Comparison of ENCODE assay signal across 20 cellular contexts in genomic region chr5:447501-447900, GRCh38. TPM values are rescaled to one million over a fixed set of nuclear protein-coding genes. Genes with fewer than 3 reads are reported as not detected.
DNase-seq lines count a peak whose midpoint lies in the region; ATAC-seq, FAIRE-seq and TF ChIP-seq lines count a peak whose summit lies in the region.
"Had no signal": no experiment of that assay in that cellular context is flagged by ENCODE, and none has a peak within 500 bp of the region (broad histone marks: within the 10 kb centered on the region; RNA-seq: fewer than 3 reads in every experiment).

No MANE protein-coding gene starts in this region.

- TF ChIP-seq POLR2A in suprapubic skin (IDR thresholded peaks at IDR 0.05), result no peak

- H3K79me2 ChIP-seq in astrocyte (ENCODE audit: insufficient read depth, low read length), result peaks cover 65% of the 10 kb centered on the region

- H3K27me3 ChIP-seq in astrocyte (ENCODE audit: insufficient read depth, low read length) (no peaks in the 10 kb centered on the region), suprapubic skin (no peaks in the 10 kb centered on the region), Caco-2 (replicated peaks; ENCODE audit: control insufficient read depth, insufficient read depth, low read length) (no peaks in the 10 kb centered on the region)
- H3K27me3 ChIP-seq: cardiac muscle cell, gastrocnemius medialis had no signal

- no peak for ATAC-seq in left lobe of liver
- ATAC-seq in GM19035 (IDR thresholded peaks at IDR 0.05; ENCODE audit: unreplicated experiment), result no peak
- no peak for ATAC-seq in HG02678 (IDR thresholded peaks at IDR 0.05; ENCODE audit: unreplicated experiment)
- ATAC-seq: activated T-cell treated with anti-CD3 and anti-CD28 coated beads, Interleukin-2, amount 50 U/mL, for 72 hours; gastrocnemius medialis; psoas muscle had no signal

- H3K27ac Mint-ChIP-seq in astrocyte (ENCODE audit: unreplicated experiment) (no peak overlapping the region), Caco-2 (ENCODE audit: unreplicated experiment) (no peak overlapping the region)

- peak overlapping the region; percentile 28 for H3K4me3 Mint-ChIP-seq in astrocyte (ENCODE audit: unreplicated experiment)
- no peak overlapping the region for H3K4me3 Mint-ChIP-seq in Caco-2 (ENCODE audit: unreplicated experiment)
- H3K4me3 Mint-ChIP-seq: activated T-cell treated with anti-CD3 and anti-CD28 coated beads, Interleukin-2, amount 50 U/mL, for 72 hours had no signal

- no peak for TF ChIP-seq EP300 in suprapubic skin (IDR thresholded peaks at IDR 0.05)

- WGBS in suprapubic skin, result 86% methylated on average over 13 of the region's 21 CpGs

- no TSS peak for BruUV-seq in Caco-2 (replicated peaks; lab: Mats Ljungman, UMichigan)

- H3K4me1 ChIP-seq in astrocyte (ENCODE audit: insufficient read depth, low read length) (peaks cover 9% of the 10 kb centered on the region), suprapubic skin (peaks cover 30% of the 10 kb centered on the region), Caco-2 (no peaks in the 10 kb centered on the region)

- H4K20me1 ChIP-seq in astrocyte (ENCODE audit: insufficient read depth, low read length), result peaks cover 44% of the 10 kb centered on the region

- no peak for FAIRE-seq in astrocyte (lab: Jason Lieb, UNC)
- FAIRE-seq: A204.1, D721Med had no signal

- H3K27ac ChIP-seq in astrocyte (ENCODE audit: low read depth, low read length) (no peak overlapping the region), suprapubic skin (no peak overlapping the region)
- H3K27ac ChIP-seq: cardiac muscle cell, gastrocnemius medialis, psoas muscle had no signal

- no peak overlapping the region for H2AFZ ChIP-seq in astrocyte (ENCODE audit: low read depth, low read length)

- intact Hi-C loops in Caco-2 (cut with micrococcal nuclease; ENCODE audit: unreplicated experiment), result loop anchor here (10.0 kb wide), 1 partner anchor 167 kb away; the partner anchor contains the start of gene CEP72

- peaks cover 33% of the 10 kb centered on the region for H3K36me3 ChIP-seq in astrocyte (ENCODE audit: insufficient read depth, low read length)
- H3K36me3 ChIP-seq in suprapubic skin, result peaks cover 53% of the 10 kb centered on the region
- H3K36me3 ChIP-seq in Caco-2 (ENCODE audit: control insufficient read depth, insufficient read depth, low read length), result peaks cover 10% of the 10 kb centered on the region

- no peak overlapping the region for H3K4me2 ChIP-seq in astrocyte (ENCODE audit: low read length)
- H3K4me2 ChIP-seq: SK-N-SH had no signal

- H3K4me3 ChIP-seq in astrocyte (ENCODE audit: insufficient read depth, low read depth, low read length), result no peak overlapping the region
- no peak overlapping the region for H3K4me3 ChIP-seq in suprapubic skin
- H3K4me3 ChIP-seq in Caco-2 (ENCODE audit: low read depth, low read length), result no peak overlapping the region
- H3K4me3 ChIP-seq: cardiac muscle cell, gastrocnemius medialis, psoas muscle had no signal

- POLR2A ChIA-PET in Caco-2 (lab: Charles Lee), result no interaction called here

- H3K9me3 ChIP-seq in astrocyte (ENCODE audit: insufficient read depth, low read depth, low read length) (no peaks in the 10 kb centered on the region), suprapubic skin (peaks cover 12% of the 10 kb centered on the region), Caco-2 (peaks cover 5% of the 10 kb centered on the region; the same call in 1 of the 2 replicates)

- TF ChIP-seq CTCF in astrocyte (IDR thresholded peaks at IDR 0.05; ENCODE audit: insufficient read depth, low read depth, low read length), result no peak
- TF ChIP-seq CTCF in suprapubic skin (IDR thresholded peaks at IDR 0.05), result no peak
- TF ChIP-seq CTCF in Caco-2 (IDR thresholded peaks at IDR 0.05; ENCODE audit: insufficient read depth in 1 of 2, low read depth in 1 of 2, low read length in 1 of 2, severe bottlenecking in 1 of 2, unreplicated experiment in 1 of 2), result no peak

- no peaks in the 10 kb centered on the region for H3K27me3 Mint-ChIP-seq in astrocyte (ENCODE audit: low read depth, unreplicated experiment)
- no peaks in the 10 kb centered on the region for H3K27me3 Mint-ChIP-seq in Caco-2 (ENCODE audit: insufficient read depth, unreplicated experiment)

- peaks cover 30% of the 10 kb centered on the region for H3K36me3 Mint-ChIP-seq in astrocyte (ENCODE audit: low read depth, unreplicated experiment)
- H3K36me3 Mint-ChIP-seq in Caco-2 (ENCODE audit: insufficient read depth, unreplicated experiment), result peaks cover 60% of the 10 kb centered on the region

- H3K4me1 Mint-ChIP-seq in astrocyte (ENCODE audit: low read depth, unreplicated experiment) (peaks cover 6% of the 10 kb centered on the region), Caco-2 (ENCODE audit: low read depth, unreplicated experiment) (no peaks in the 10 kb centered on the region)

- H3K9ac ChIP-seq in astrocyte (ENCODE audit: low read length), result no peak overlapping the region
- H3K9ac ChIP-seq: SK-N-SH had no signal

- CTCF ChIA-PET in Caco-2 (lab: Charles Lee), result interaction anchor here (0.7 to 2.0 kb wide), 10 partner anchors 11 to 259 kb away, joined by 3 to 10 read pairs (median 5); no protein-coding TSS in a partner anchor

- peak; percentile 47 for DNase-seq in activated effector memory CD4-positive, alpha-beta T cell treated with anti-CD3 and anti-CD28 coated beads, Interleukin-2, amount 50 U/mL, for 16 hours
- DNase-seq in activated effector memory CD4-positive, alpha-beta T cell treated with Interleukin-2 at 50 U/mL for 16 hours, result no peak
- DNase-seq in astrocyte (ENCODE audit: low read depth) (no peak), left lobe of liver (ENCODE audit: low spot score) (peak; percentile 38), suprapubic skin (ENCODE audit: low spot score in 2 of 2) (peak; percentile 40 to 70), Caco-2 (no peak)
- DNase-seq: activated CD4-positive, alpha-beta T cell treated with anti-CD3 and anti-CD28 coated beads for 1 hour; activated CD8-positive, alpha-beta memory T cell treated with anti-CD3 and anti-CD28 coated beads for 24 hours; activated T-cell treated with anti-CD3 and anti-CD28 coated beads, Interleukin-2, amount 50 U/mL, for 72 hours; gastrocnemius medialis; NCI-H1092; stimulated activated CD4-positive, alpha-beta T cell treated with anti-CD3 and anti-CD28 coated beads, Interleukin-4, amount 100 ng/mL, for 4 hours; T1000 had no signal

- H3K9me3 Mint-ChIP-seq in astrocyte (ENCODE audit: unreplicated experiment) (peaks cover 3% of the 10 kb centered on the region), Caco-2 (ENCODE audit: unreplicated experiment) (peaks cover 11% of the 10 kb centered on the region)

RNA-seq across cellular contexts. Expression of gene EXOC3, which starts 4.5 kb away (rescaled TPM):
- total RNA-seq in astrocyte (36.7 and 37.9 TPM in 2 replicates), left lobe of liver (25.7 TPM), suprapubic skin (100 to 1,000 TPM in 1 of 4 donors, 10 to 100 TPM in 3; 68.9 to 199 (median 83.4) TPM), Caco-2 (2022) (41.9 and 44.5 TPM in 2 replicates)

Comparison
In these comparisons a context has a peak if more than half of its experiments do, and no peak if none do; other contexts are left out.
1. DNase-seq: peak in activated effector memory CD4-positive, alpha-beta T cell treated with anti-CD3 and anti-CD28 coated beads, Interleukin-2, amount 50 U/mL, for 16 hours (single experiment), left lobe of liver (single experiment) and suprapubic skin (2 of 2); none in activated effector memory CD4-positive, alpha-beta T cell treated with Interleukin-2 at 50 U/mL for 16 hours (single experiment), astrocyte (single experiment) and Caco-2 (0 of 2).